8 cellular contexts compared by ENCODE assay signal in genomic region chr6:142945446-142946180, GRCh38. TPM values are rescaled to one million over a fixed set of nuclear protein-coding genes. Genes with fewer than 3 reads are reported as not detected.
DNase-seq lines count a peak whose midpoint lies in the region; ATAC-seq, FAIRE-seq and TF ChIP-seq lines count a peak whose summit lies in the region.

No MANE protein-coding gene starts in this region.

- DNase-seq in DMS53 treated with DMSO at 0.1 percent for 48 hours (lab: John Stamatoyannopoulos, UW; ENCODE audit: unreplicated experiment) (peak; percentile 27), NCI-H2196 (lab: John Stamatoyannopoulos, UW; ENCODE audit: unreplicated experiment) (peak; percentile 72), activated T-cell treated with anti-CD3 and anti-CD28 coated beads for 4 hours (peak; percentile 53), erythroblast (lab: John Stamatoyannopoulos, UW) (peak; percentile 37 to 42), myocyte (ENCODE audit: low read depth) (peak; percentile 68), D721Med (ENCODE audit: insufficient read length, low spot score) (no peak)
- DNase-seq in stimulated activated naive B cell treated with anti-CD40 and anti-IgM and Interleukin-4, amounts not matched to agents 10 μg/mL and 1 μg/mL and 100 μg/mL, for 72 hours, result peak; percentile 58

- H3K27ac Mint-ChIP-seq in stimulated activated naive B cell treated with anti-CD40 and anti-IgM and Interleukin-4, amounts not matched to agents 10 μg/mL and 1 μg/mL and 100 μg/mL, for 72 hours, result peak overlapping the region; percentile 98

- H3K27me3 Mint-ChIP-seq in stimulated activated naive B cell treated with anti-CD40 and anti-IgM and Interleukin-4, amounts not matched to agents 10 μg/mL and 1 μg/mL and 100 μg/mL, for 72 hours, result no peaks in the 10 kb centered on the region

- H3K9me3 Mint-ChIP-seq in stimulated activated naive B cell treated with anti-CD40 and anti-IgM and Interleukin-4, amounts not matched to agents 10 μg/mL and 1 μg/mL and 100 μg/mL, for 72 hours, result no peaks in the 10 kb centered on the region

- no peak for TF ChIP-seq CTCF in D721Med (IDR thresholded peaks at IDR 0.05; ENCODE audit: insufficient read depth, missing control alignments)

- ATAC-seq in GM21737 (IDR thresholded peaks at IDR 0.05; ENCODE audit: unreplicated experiment), result peak; percentile 11
- peak; percentile 13 to 22 for ATAC-seq in stimulated activated naive B cell treated with anti-CD40 and anti-IgM and Interleukin-4, amounts not matched to agents 10 μg/mL and 1 μg/mL and 100 μg/mL, for 72 hours (replicated peaks)

- H3K4me1 Mint-ChIP-seq in stimulated activated naive B cell treated with anti-CD40 and anti-IgM and Interleukin-4, amounts not matched to agents 10 μg/mL and 1 μg/mL and 100 μg/mL, for 72 hours, result peaks cover 18 to 57% of the 10 kb centered on the region in 2 donors

- H3K36me3 Mint-ChIP-seq in stimulated activated naive B cell treated with anti-CD40 and anti-IgM and Interleukin-4, amounts not matched to agents 10 μg/mL and 1 μg/mL and 100 μg/mL, for 72 hours, result peaks cover 6 to 8% of the 10 kb centered on the region in 2 donors

- no peak for FAIRE-seq in D721Med (lab: Jason Lieb, UNC)

- TF ChIP-seq POLR2A in erythroblast (IDR thresholded peaks at IDR 0.05; ENCODE audit: low read length), result no peak

- peak overlapping the region; percentile 92 to 94 for H3K4me3 Mint-ChIP-seq in stimulated activated naive B cell treated with anti-CD40 and anti-IgM and Interleukin-4, amounts not matched to agents 10 μg/mL and 1 μg/mL and 100 μg/mL, for 72 hours

RNA-seq across cellular contexts. Expression of gene HIVEP2, which starts 0.6 kb away (rescaled TPM):
- total RNA-seq in myocyte, result 17.2 and 18.1 TPM in 2 replicates
- 5.5 TPM for polyA plus RNA-seq in myocyte (2012)
